ENCODE assay signal across 27 cellular contexts in genomic region chr9:88291853-88292252, GRCh38.
"Had no signal": no experiment of that assay in that cellular context is flagged by ENCODE, and none has a peak within 500 bp of the region (broad histone marks: within the 10 kb centered on the region; RNA-seq: fewer than 3 reads in every experiment).

No MANE protein-coding gene starts in this region.

- ATAC-seq: activated CD8-positive, alpha-beta memory T cell treated with anti-CD3 and anti-CD28 coated beads, Interleukin-2, amount 10 ng/mL, durations not matched to agents 7 days and 5 days; activated T-cell treated with anti-CD3 and anti-CD28 coated beads, Interleukin-2, amount 50 U/mL, for 4 hours; activated T-helper 17 cell treated with anti-CD3 and anti-CD28 coated beads, Interleukin-2, amount 50 U/mL, for 72 hours; PC-3; T-helper 17 cell; WTC11 had no signal

- H3K36me3 Mint-ChIP-seq: activated naive CD4-positive, alpha-beta T cell treated with anti-CD3 and anti-CD28 coated beads, Interleukin-2, amount 10 ng/mL, durations not matched to agents 7 days and 5 days; WTC11 had no signal

- DNase-seq: activated CD4-positive, alpha-beta T cell treated with anti-CD3 and anti-CD28 coated beads for 1 hour; activated CD4-positive, alpha-beta T cell treated with anti-CD3 and anti-CD28 coated beads, Interleukin-2, amount 10 ng/mL, durations not matched to agents 24 days and 14 days; activated CD4-positive, alpha-beta T cell treated with anti-CD3 and anti-CD28 coated beads, Interleukin-2, amount 50 U/mL, for 48 hours; activated CD8-positive, alpha-beta memory T cell treated with anti-CD3 and anti-CD28 coated beads, Interleukin-2, amount 10 ng/mL, durations not matched to agents 7 days and 5 days; activated gamma-delta T cell; activated naive CD4-positive, alpha-beta T cell treated with anti-CD3 and anti-CD28 coated beads, Interleukin-2, amount 10 ng/mL, durations not matched to agents 7 days and 5 days; activated naive CD8-positive, alpha-beta T cell treated with anti-CD3 and anti-CD28 coated beads for 36 hours; activated T-cell treated with anti-CD3 and anti-CD28 coated beads, Interleukin-2, amount 50 U/mL, for 4 hours; central memory CD4-positive, alpha-beta T cell; Karpas-422; MM.1S; NCI-H1105; NCI-H1436; NCI-H1694 treated with DMSO at 0.1 percent for 48 hours; NCI-H2029 treated with DMSO at 0.1 percent for 48 hours; NCI-H345; NCI-H510A; NCI-H526 treated with DMSO at 0.1 percent for 48 hours; NK-92 treated with Interleukin-12 subunit alpha and Interleukin-12 subunit beta, amount 100 ng/mL, for 24 hours; PC-3; SHP77; T-helper 17 cell; T-helper 9 cell had no signal

- H3K4me1 Mint-ChIP-seq: activated CD4-positive, alpha-beta T cell treated with anti-CD3 and anti-CD28 coated beads, Interleukin-2, amount 10 ng/mL, durations not matched to agents 24 days and 14 days; activated CD8-positive, alpha-beta memory T cell treated with anti-CD3 and anti-CD28 coated beads, Interleukin-2, amount 10 ng/mL, durations not matched to agents 7 days and 5 days; activated naive CD4-positive, alpha-beta T cell treated with anti-CD3 and anti-CD28 coated beads, Interleukin-2, amount 10 ng/mL, durations not matched to agents 7 days and 5 days; activated naive CD8-positive, alpha-beta T cell treated with anti-CD3 and anti-CD28 coated beads for 36 hours; activated T-helper 17 cell treated with anti-CD3 and anti-CD28 coated beads, Interleukin-2, amount 50 U/mL, for 72 hours; T-helper 17 cell; WTC11 had no signal

- H3K27ac Mint-ChIP-seq: activated CD4-positive, alpha-beta T cell treated with anti-CD3 and anti-CD28 coated beads, Interleukin-2, amount 10 ng/mL, durations not matched to agents 24 days and 14 days; activated CD8-positive, alpha-beta memory T cell treated with anti-CD3 and anti-CD28 coated beads, Interleukin-2, amount 10 ng/mL, durations not matched to agents 7 days and 5 days; activated naive CD4-positive, alpha-beta T cell treated with anti-CD3 and anti-CD28 coated beads, Interleukin-2, amount 10 ng/mL, durations not matched to agents 7 days and 5 days; activated naive CD8-positive, alpha-beta T cell treated with anti-CD3 and anti-CD28 coated beads for 36 hours; activated T-helper 17 cell treated with anti-CD3 and anti-CD28 coated beads, Interleukin-2, amount 50 U/mL, for 72 hours; T-helper 17 cell; WTC11 had no signal

- H3K36me3 ChIP-seq: SJSA1 had no signal

- H3K4me1 ChIP-seq: SJSA1 had no signal

- H3K4me3 ChIP-seq: SJSA1 had no signal

- H3K9me3 ChIP-seq: SJSA1 had no signal

- H3K27me3 ChIP-seq: SJSA1 had no signal

- H3K27me3 Mint-ChIP-seq: activated naive CD8-positive, alpha-beta T cell treated with anti-CD3 and anti-CD28 coated beads for 36 hours; activated T-helper 17 cell treated with anti-CD3 and anti-CD28 coated beads, Interleukin-2, amount 50 U/mL, for 72 hours had no signal

- H3K9me3 Mint-ChIP-seq: activated T-cell treated with anti-CD3 and anti-CD28 coated beads, Interleukin-2, amount 50 U/mL, for 4 hours; activated T-helper 17 cell treated with anti-CD3 and anti-CD28 coated beads, Interleukin-2, amount 50 U/mL, for 72 hours; WTC11 had no signal

- FAIRE-seq: RCC 7860 had no signal

- H3K27ac ChIP-seq: SJSA1 had no signal

- H3K4me3 Mint-ChIP-seq: activated CD4-positive, alpha-beta T cell treated with anti-CD3 and anti-CD28 coated beads, Interleukin-2, amount 10 ng/mL, durations not matched to agents 24 days and 14 days; activated CD8-positive, alpha-beta memory T cell treated with anti-CD3 and anti-CD28 coated beads, Interleukin-2, amount 10 ng/mL, durations not matched to agents 7 days and 5 days; activated naive CD4-positive, alpha-beta T cell treated with anti-CD3 and anti-CD28 coated beads, Interleukin-2, amount 10 ng/mL, durations not matched to agents 7 days and 5 days; activated naive CD8-positive, alpha-beta T cell treated with anti-CD3 and anti-CD28 coated beads for 36 hours; activated T-cell treated with anti-CD3 and anti-CD28 coated beads, Interleukin-2, amount 50 U/mL, for 4 hours; activated T-helper 17 cell treated with anti-CD3 and anti-CD28 coated beads, Interleukin-2, amount 50 U/mL, for 72 hours; T-helper 17 cell; WTC11 had no signal
